ENCODE assay signal across 19 cellular contexts in the genomic region with DNA sequence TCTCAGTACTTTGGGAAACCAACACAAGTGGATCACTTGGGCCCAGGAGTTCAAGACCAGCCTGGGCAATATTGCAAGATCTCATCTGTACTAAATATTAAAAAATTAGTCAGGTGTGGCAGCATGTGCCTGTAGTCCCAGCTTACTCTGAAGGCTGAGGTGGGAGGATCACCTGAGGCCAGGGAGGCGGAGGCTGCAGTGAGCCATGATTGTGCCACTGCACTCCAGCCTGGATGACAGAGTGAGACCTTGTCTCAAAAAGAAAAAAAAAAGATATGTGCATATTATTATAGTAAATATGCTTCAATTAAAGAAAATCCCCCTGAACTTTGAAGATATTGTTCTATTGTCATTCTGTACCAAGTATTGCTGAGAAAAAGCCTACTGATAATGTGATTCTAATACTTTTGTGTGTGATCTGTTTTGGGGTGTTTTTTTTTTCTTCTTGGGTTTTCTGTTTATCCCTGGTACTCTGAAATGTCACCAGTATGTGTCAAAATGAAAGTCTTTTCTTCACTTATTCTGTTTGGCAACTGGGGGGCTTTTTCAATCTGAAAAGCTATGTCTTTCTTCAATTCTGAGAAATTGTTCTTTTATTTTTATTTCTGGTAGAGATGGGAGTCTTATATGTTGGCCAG. TPM values are rescaled to one million over a fixed set of nuclear protein-coding genes. Genes with fewer than 3 reads are reported as not detected.
DNase-seq lines count a peak whose midpoint lies in the region; ATAC-seq and TF ChIP-seq lines count a peak whose summit lies in the region.
"Had no signal": no experiment of that assay in that cellular context is flagged by ENCODE, and none has a peak within 500 bp of the region (broad histone marks: within the 10 kb centered on the region; RNA-seq: fewer than 3 reads in every experiment).

No MANE protein-coding gene starts in this region.

- H3K4me3 Mint-ChIP-seq in activated CD4-positive, alpha-beta T cell treated with anti-CD3 and anti-CD28 coated beads for 36 hours: no peak overlapping the region
- H3K4me3 Mint-ChIP-seq in natural killer cell treated with Interleukin-12 subunit alpha and Interleukin-12 subunit beta and Interleukin-15 and Interleukin-18, amount 100 ng/mL, for 72 hours: peak overlapping the region; percentile 48
- H3K4me3 Mint-ChIP-seq in natural killer cell: no peak overlapping the region
- H3K4me3 Mint-ChIP-seq in dendritic cell treated with granulocyte-macrophage colony-stimulating factor and Interleukin-4, amounts not matched to agents 40 ng/mL and 50 ng/mL, for 4 days: no peak overlapping the region
- H3K4me3 Mint-ChIP-seq: CD8-positive, alpha-beta T cell had no signal

- H3K4me1 Mint-ChIP-seq in activated CD4-positive, alpha-beta T cell treated with anti-CD3 and anti-CD28 coated beads for 36 hours: peaks cover 37% of the 10 kb centered on the region
- peaks cover 30 to 33% of the 10 kb centered on the region in 2 donors for H3K4me1 Mint-ChIP-seq in natural killer cell treated with Interleukin-12 subunit alpha and Interleukin-12 subunit beta and Interleukin-15 and Interleukin-18, amount 100 ng/mL, for 72 hours (ENCODE audit: low read depth in 2 of 2)
- H3K4me1 Mint-ChIP-seq in natural killer cell: peaks cover 0 to 4% of the 10 kb centered on the region in 2 donors
- H3K4me1 Mint-ChIP-seq in dendritic cell treated with granulocyte-macrophage colony-stimulating factor and Interleukin-4, amounts not matched to agents 40 ng/mL and 50 ng/mL, for 4 days (ENCODE audit: low read depth): peaks cover 30% of the 10 kb centered on the region

- POLR2A ChIA-PET in activated CD4-positive, alpha-beta T cell treated with anti-CD3 and anti-CD28 coated beads for 36 hours (lab: Charles Lee): no interaction called here

- intact Hi-C loops in activated CD4-positive, alpha-beta T cell treated with anti-CD3 and anti-CD28 coated beads for 36 hours (cut with DNase I, micrococcal nuclease): no loop called here
- intact Hi-C loops in natural killer cell (cut with micrococcal nuclease): no loop called here
- intact Hi-C loops in dendritic cell treated with granulocyte-macrophage colony-stimulating factor and Interleukin-4, amounts not matched to agents 40 ng/mL and 50 ng/mL, for 4 days (cut with micrococcal nuclease): no loop called here

- no peaks in the 10 kb centered on the region for H3K27me3 Mint-ChIP-seq in activated CD4-positive, alpha-beta T cell treated with anti-CD3 and anti-CD28 coated beads for 36 hours
- H3K27me3 Mint-ChIP-seq in natural killer cell treated with Interleukin-12 subunit alpha and Interleukin-12 subunit beta and Interleukin-15 and Interleukin-18, amount 100 ng/mL, for 72 hours: peaks cover 0 to 6% of the 10 kb centered on the region in 2 donors
- H3K27me3 Mint-ChIP-seq in natural killer cell (ENCODE audit: low read depth in 2 of 2): peaks cover 5 to 7% of the 10 kb centered on the region in 2 donors
- H3K27me3 Mint-ChIP-seq in dendritic cell treated with granulocyte-macrophage colony-stimulating factor and Interleukin-4, amounts not matched to agents 40 ng/mL and 50 ng/mL, for 4 days: no peaks in the 10 kb centered on the region

- peaks cover 6% of the 10 kb centered on the region for H3K36me3 Mint-ChIP-seq in activated CD4-positive, alpha-beta T cell treated with anti-CD3 and anti-CD28 coated beads for 36 hours (ENCODE audit: low read depth)
- H3K36me3 Mint-ChIP-seq in natural killer cell treated with Interleukin-12 subunit alpha and Interleukin-12 subunit beta and Interleukin-15 and Interleukin-18, amount 100 ng/mL, for 72 hours: peaks cover 17% of the 10 kb centered on the region
- H3K36me3 Mint-ChIP-seq in natural killer cell: peaks cover 5% of the 10 kb centered on the region
- H3K36me3 Mint-ChIP-seq in dendritic cell treated with granulocyte-macrophage colony-stimulating factor and Interleukin-4, amounts not matched to agents 40 ng/mL and 50 ng/mL, for 4 days (ENCODE audit: low read depth): no peaks in the 10 kb centered on the region

- no peak for TF ChIP-seq CTCF in natural killer cell (IDR thresholded peaks at IDR 0.05)

- CTCF ChIA-PET in activated CD4-positive, alpha-beta T cell treated with anti-CD3 and anti-CD28 coated beads for 36 hours (lab: Charles Lee): interaction anchor here (1.0 to 3.5 kb wide), 4 partner anchors 9 to 85 kb away, joined by 3 to 12 read pairs (median 4); no protein-coding TSS in a partner anchor

- H3K9me3 Mint-ChIP-seq in activated CD4-positive, alpha-beta T cell treated with anti-CD3 and anti-CD28 coated beads for 36 hours (ENCODE audit: low read depth): peaks cover 5% of the 10 kb centered on the region
- H3K9me3 Mint-ChIP-seq in natural killer cell treated with Interleukin-12 subunit alpha and Interleukin-12 subunit beta and Interleukin-15 and Interleukin-18, amount 100 ng/mL, for 72 hours: peaks cover 3% of the 10 kb centered on the region
- H3K9me3 Mint-ChIP-seq in natural killer cell: peaks cover 0 to 4% of the 10 kb centered on the region in 2 donors
- peaks cover 20% of the 10 kb centered on the region for H3K9me3 Mint-ChIP-seq in dendritic cell treated with granulocyte-macrophage colony-stimulating factor and Interleukin-4, amounts not matched to agents 40 ng/mL and 50 ng/mL, for 4 days

- peak; percentile 64 for ATAC-seq in activated CD4-positive, alpha-beta T cell treated with anti-CD3 and anti-CD28 coated beads for 36 hours
- peak; percentile 36 to 74 for ATAC-seq in natural killer cell treated with Interleukin-12 subunit alpha and Interleukin-12 subunit beta and Interleukin-15 and Interleukin-18, amount 100 ng/mL, for 72 hours
- no peak for ATAC-seq in natural killer cell
- no peak for ATAC-seq in HG03108 (IDR thresholded peaks at IDR 0.05; ENCODE audit: unreplicated experiment)
- ATAC-seq: CD8-positive, alpha-beta T cell; K562 had no signal

- peak; percentile 36 for DNase-seq in activated CD4-positive, alpha-beta T cell treated with anti-CD3 and anti-CD28 coated beads for 36 hours
- no peak for DNase-seq in activated CD4-positive, alpha-beta T cell treated with anti-CD3 and anti-CD28 coated beads, Interleukin-2, amount 50 U/mL, for 1 hour
- DNase-seq in natural killer cell treated with Interleukin-12 subunit alpha and Interleukin-12 subunit beta and Interleukin-15 and Interleukin-18, amount 100 ng/mL, for 72 hours (ENCODE audit: low spot score): no peak
- DNase-seq in natural killer cell: no peak
- no peak for DNase-seq in stimulated activated naive CD4-positive, alpha-beta T cell treated with Interleukin-2 at 50 U/mL for 16 hours (lab: John Stamatoyannopoulos, UW)
- no peak for DNase-seq in amniotic stem cell (lab: John Stamatoyannopoulos, UW)
- DNase-seq: CD8-positive, alpha-beta T cell; DMS79 treated with DMSO at 0.1 percent for 48 hours; GDM1; GOT3; NCI-H1417; NCI-H187 treated with DMSO at 0.1 percent for 48 hours; NCI-H446; NK-92 treated with Interleukin-12 subunit alpha and Interleukin-12 subunit beta, amount 100 ng/mL, for 24 hours; RPMI8226 had no signal

- peak overlapping the region; percentile 80 for H3K27ac Mint-ChIP-seq in activated CD4-positive, alpha-beta T cell treated with anti-CD3 and anti-CD28 coated beads for 36 hours
- H3K27ac Mint-ChIP-seq in natural killer cell treated with Interleukin-12 subunit alpha and Interleukin-12 subunit beta and Interleukin-15 and Interleukin-18, amount 100 ng/mL, for 72 hours: peak overlapping the region; percentile 76 to 82
- no peak overlapping the region for H3K27ac Mint-ChIP-seq in natural killer cell
- H3K27ac Mint-ChIP-seq in dendritic cell treated with granulocyte-macrophage colony-stimulating factor and Interleukin-4, amounts not matched to agents 40 ng/mL and 50 ng/mL, for 4 days: peak overlapping the region; percentile 18
- H3K27ac Mint-ChIP-seq: CD8-positive, alpha-beta T cell had no signal

RNA-seq across cellular contexts. Expression of a gene that starts 13.2 kb away (rescaled TPM):
- total RNA-seq in activated CD4-positive, alpha-beta T cell treated with anti-CD3 and anti-CD28 coated beads for 36 hours: under 1 TPM; 0.33 to 0.41 TPM
- under 1 TPM in 1 of 2 donors, not detected in 1; 0.64 TPM for total RNA-seq in natural killer cell treated with Interleukin-12 subunit alpha and Interleukin-12 subunit beta and Interleukin-15 and Interleukin-18, amount 100 ng/mL, for 72 hours
- total RNA-seq in natural killer cell: not detected
- total RNA-seq: CD8-positive, alpha-beta T cell; K562; OCI-LY7 had no signal

RNA-seq across cellular contexts. Expression of a gene that starts 44.6 kb away (rescaled TPM):
- 100 to 1,000 TPM; 179 to 191 TPM for total RNA-seq in activated CD4-positive, alpha-beta T cell treated with anti-CD3 and anti-CD28 coated beads for 36 hours
- total RNA-seq in natural killer cell treated with Interleukin-12 subunit alpha and Interleukin-12 subunit beta and Interleukin-15 and Interleukin-18, amount 100 ng/mL, for 72 hours: 100 to 1,000 TPM in 1 of 2 donors, 10 to 100 TPM in 1; 81.4 to 115 TPM
- total RNA-seq in natural killer cell: 100 to 1,000 TPM in 2 of 3 donors, 10 to 100 TPM in 1; 90.9 to 117 (median 114) TPM

Comparison
In these comparisons a context has a peak if more than half of its experiments do, and no peak if none do; other contexts are left out.
1. ATAC-seq: peak in activated CD4-positive, alpha-beta T cell treated with anti-CD3 and anti-CD28 coated beads for 36 hours (single experiment) and natural killer cell treated with Interleukin-12 subunit alpha and Interleukin-12 subunit beta and Interleukin-15 and Interleukin-18, amount 100 ng/mL, for 72 hours (2 of 2); none in natural killer cell (0 of 3) and HG03108 (single experiment).
2. H3K27ac Mint-ChIP-seq: peak in activated CD4-positive, alpha-beta T cell treated with anti-CD3 and anti-CD28 coated beads for 36 hours (single experiment), natural killer cell treated with Interleukin-12 subunit alpha and Interleukin-12 subunit beta and Interleukin-15 and Interleukin-18, amount 100 ng/mL, for 72 hours (2 of 2) and dendritic cell treated with granulocyte-macrophage colony-stimulating factor and Interleukin-4, amounts not matched to agents 40 ng/mL and 50 ng/mL, for 4 days (single experiment); none in natural killer cell (0 of 2).